34 cellular contexts compared by ENCODE assay signal in genomic region chr11:127035812-127036211, GRCh38. TPM values are rescaled to one million over a fixed set of nuclear protein-coding genes. Genes with fewer than 3 reads are reported as not detected.
"Had no signal": no experiment of that assay in that cellular context is flagged by ENCODE, and none has a peak within 500 bp of the region (broad histone marks: within the 10 kb centered on the region; RNA-seq: fewer than 3 reads in every experiment).

No MANE protein-coding gene starts in this region.

- H3K27me3 ChIP-seq: adrenal gland, body of pancreas, colonic mucosa had no signal

- H3K36me3 Mint-ChIP-seq: activated CD4-positive, alpha-beta memory T cell treated with anti-CD3 and anti-CD28 coated beads for 36 hours; activated CD8-positive, alpha-beta memory T cell treated with anti-CD3 and anti-CD28 coated beads, Interleukin-2, amount 10 ng/mL, durations not matched to agents 7 days and 5 days; activated naive CD4-positive, alpha-beta T cell treated with anti-CD3 and anti-CD28 coated beads, Interleukin-2, amount 50 U/mL, for 24 hours; activated naive CD8-positive, alpha-beta T cell treated with anti-CD3 and anti-CD28 coated beads for 36 hours had no signal

- H3K27ac Mint-ChIP-seq: activated CD4-positive, alpha-beta memory T cell treated with anti-CD3 and anti-CD28 coated beads for 36 hours; activated CD4-positive, alpha-beta T cell treated with anti-CD3 and anti-CD28 coated beads for 36 hours; activated CD4-positive, alpha-beta T cell treated with anti-CD3 and anti-CD28 coated beads, Interleukin-2, amount 10 ng/mL, durations not matched to agents 24 days and 14 days; activated CD8-positive, alpha-beta memory T cell treated with anti-CD3 and anti-CD28 coated beads, Interleukin-2, amount 10 ng/mL, durations not matched to agents 7 days and 5 days; activated CD8-positive, alpha-beta T cell treated with anti-CD3 and anti-CD28 coated beads, Interleukin-2, amount 10 ng/mL, durations not matched to agents 7 days and 5 days; activated naive CD4-positive, alpha-beta T cell treated with anti-CD3 and anti-CD28 coated beads for 36 hours; activated naive CD4-positive, alpha-beta T cell treated with anti-CD3 and anti-CD28 coated beads, Interleukin-2, amount 50 U/mL, for 24 hours; activated naive CD8-positive, alpha-beta T cell treated with anti-CD3 and anti-CD28 coated beads for 36 hours; activated naive CD8-positive, alpha-beta T cell treated with anti-CD3 and anti-CD28 coated beads, Interleukin-2, amount 50 U/mL, for 24 hours; activated T-helper 1 cell treated with anti-CD3 and anti-CD28 coated beads, Interleukin-12 subunit alpha, Interleukin-12 subunit beta, Interleukin-2, Interleukin-4 antibody, amounts not matched to agents 30 ng/mL and 10 ng/mL and 1 ng/mL, durations not matched to agents 14 hours and 24 hours and 36 hours; activated T-helper 2 cell treated with anti-CD3 and anti-CD28 coated beads, Interferon-gamma antibody, Interleukin-2, Interleukin-4, amounts not matched to agents 10 μg/mL and 5 μg/mL and 100 μg/mL, durations not matched to agents 14 hours and 24 hours and 36 hours had no signal

- H3K9me3 Mint-ChIP-seq: activated naive CD4-positive, alpha-beta T cell treated with anti-CD3 and anti-CD28 coated beads, Interleukin-2, amount 50 U/mL, for 24 hours; activated naive CD8-positive, alpha-beta T cell treated with anti-CD3 and anti-CD28 coated beads, Interleukin-2, amount 50 U/mL, for 24 hours; activated T-helper 1 cell treated with anti-CD3 and anti-CD28 coated beads, Interleukin-12 subunit alpha, Interleukin-12 subunit beta, Interleukin-2, Interleukin-4 antibody, amounts not matched to agents 30 ng/mL and 10 ng/mL and 1 ng/mL, durations not matched to agents 14 hours and 24 hours and 36 hours; activated T-helper 2 cell treated with anti-CD3 and anti-CD28 coated beads, Interferon-gamma antibody, Interleukin-2, Interleukin-4, amounts not matched to agents 10 μg/mL and 5 μg/mL and 100 μg/mL, durations not matched to agents 14 hours and 24 hours and 36 hours had no signal

- H3K27ac ChIP-seq: adrenal gland, body of pancreas, colonic mucosa, epithelial cell of prostate, esophagus squamous epithelium, gastroesophageal sphincter had no signal

- H3K4me1 Mint-ChIP-seq: activated CD4-positive, alpha-beta T cell treated with anti-CD3 and anti-CD28 coated beads for 36 hours; activated CD4-positive, alpha-beta T cell treated with anti-CD3 and anti-CD28 coated beads, Interleukin-2, amount 10 ng/mL, durations not matched to agents 24 days and 14 days; activated CD8-positive, alpha-beta memory T cell treated with anti-CD3 and anti-CD28 coated beads, Interleukin-2, amount 10 ng/mL, durations not matched to agents 7 days and 5 days; activated naive CD4-positive, alpha-beta T cell treated with anti-CD3 and anti-CD28 coated beads, Interleukin-2, amount 50 U/mL, for 24 hours; activated naive CD8-positive, alpha-beta T cell treated with anti-CD3 and anti-CD28 coated beads for 36 hours; activated naive CD8-positive, alpha-beta T cell treated with anti-CD3 and anti-CD28 coated beads, Interleukin-2, amount 50 U/mL, for 24 hours had no signal

- H3K4me1 ChIP-seq: adrenal gland, body of pancreas, colonic mucosa, esophagus squamous epithelium, gastroesophageal sphincter had no signal

- H3K4me3 ChIP-seq: adrenal gland, body of pancreas, colonic mucosa, esophagus squamous epithelium, gastroesophageal sphincter had no signal

- H3K36me3 ChIP-seq: adrenal gland, colonic mucosa, esophagus squamous epithelium, gastroesophageal sphincter had no signal

- DNase-seq: activated CD4-positive, alpha-beta memory T cell treated with anti-CD3 and anti-CD28 coated beads for 36 hours; activated CD4-positive, alpha-beta T cell treated with anti-CD3 and anti-CD28 coated beads for 36 hours; activated CD4-positive, alpha-beta T cell treated with anti-CD3 and anti-CD28 coated beads, Interleukin-2, amount 10 ng/mL, durations not matched to agents 24 days and 14 days; activated CD4-positive, CD25-positive, alpha-beta regulatory T cell; activated CD4-positive, CD25-positive, alpha-beta regulatory T cell treated with anti-CD3 and anti-CD28 coated beads, Interleukin-2, amount 50 U/mL, for 72 hours; activated CD8-positive, alpha-beta memory T cell treated with anti-CD3 and anti-CD28 coated beads, Interleukin-2, amount 10 ng/mL, durations not matched to agents 7 days and 5 days; activated CD8-positive, alpha-beta memory T cell treated with anti-CD3 and anti-CD28 coated beads, Interleukin-2, amount 50 U/mL, for 4 hours; activated CD8-positive, alpha-beta T cell treated with anti-CD3 and anti-CD28 coated beads, Interleukin-2, amount 10 ng/mL, durations not matched to agents 7 days and 5 days; activated effector memory CD4-positive, alpha-beta T cell treated with anti-CD3 and anti-CD28 coated beads, Interleukin-2, amount 50 U/mL, for 16 hours; activated naive CD4-positive, alpha-beta T cell treated with anti-CD3 and anti-CD28 coated beads for 36 hours; activated naive CD8-positive, alpha-beta T cell treated with anti-CD3 and anti-CD28 coated beads for 36 hours; activated naive CD8-positive, alpha-beta T cell treated with anti-CD3 and anti-CD28 coated beads, Interleukin-2, amount 50 U/mL, for 24 hours; activated T-cell treated with anti-CD3 and anti-CD28 coated beads, Interleukin-2, amount 50 U/mL, for 1 hour; activated T-cell treated with anti-CD3 and anti-CD28 coated beads, Interleukin-2, amount 50 U/mL, for 48 hours; adrenal gland; amygdala; aorta; body of pancreas; central memory CD4-positive, alpha-beta T cell; cerebellar nuclear complex; colonic mucosa; effector CD8-positive, alpha-beta T cell; esophagus squamous epithelium; foreskin melanocyte; T-helper 2 cell had no signal

- H3K9me3 ChIP-seq: adrenal gland, body of pancreas, colonic mucosa, esophagus squamous epithelium, gastroesophageal sphincter had no signal

- H3K4me3 Mint-ChIP-seq: activated CD4-positive, alpha-beta memory T cell treated with anti-CD3 and anti-CD28 coated beads for 36 hours; activated CD4-positive, alpha-beta T cell treated with anti-CD3 and anti-CD28 coated beads for 36 hours; activated CD4-positive, alpha-beta T cell treated with anti-CD3 and anti-CD28 coated beads, Interleukin-2, amount 10 ng/mL, durations not matched to agents 24 days and 14 days; activated CD8-positive, alpha-beta memory T cell treated with anti-CD3 and anti-CD28 coated beads, Interleukin-2, amount 10 ng/mL, durations not matched to agents 7 days and 5 days; activated CD8-positive, alpha-beta T cell treated with anti-CD3 and anti-CD28 coated beads, Interleukin-2, amount 10 ng/mL, durations not matched to agents 7 days and 5 days; activated naive CD4-positive, alpha-beta T cell treated with anti-CD3 and anti-CD28 coated beads for 36 hours; activated naive CD4-positive, alpha-beta T cell treated with anti-CD3 and anti-CD28 coated beads, Interleukin-2, amount 50 U/mL, for 24 hours; activated naive CD8-positive, alpha-beta T cell treated with anti-CD3 and anti-CD28 coated beads for 36 hours; activated naive CD8-positive, alpha-beta T cell treated with anti-CD3 and anti-CD28 coated beads, Interleukin-2, amount 50 U/mL, for 24 hours; activated T-helper 1 cell treated with anti-CD3 and anti-CD28 coated beads, Interleukin-12 subunit alpha, Interleukin-12 subunit beta, Interleukin-2, Interleukin-4 antibody, amounts not matched to agents 30 ng/mL and 10 ng/mL and 1 ng/mL, durations not matched to agents 14 hours and 24 hours and 36 hours had no signal

- H3K27me3 Mint-ChIP-seq: activated CD8-positive, alpha-beta memory T cell treated with anti-CD3 and anti-CD28 coated beads, Interleukin-2, amount 10 ng/mL, durations not matched to agents 7 days and 5 days had no signal

RNA-seq across cellular contexts. Expression of gene KIRREL3, which starts 35.2 kb away (rescaled TPM):
- total RNA-seq: activated CD4-positive, alpha-beta memory T cell treated with anti-CD3 and anti-CD28 coated beads for 36 hours; activated CD4-positive, alpha-beta T cell treated with anti-CD3 and anti-CD28 coated beads for 36 hours; activated CD4-positive, alpha-beta T cell treated with anti-CD3 and anti-CD28 coated beads, Interleukin-2, amount 10 ng/mL, durations not matched to agents 24 days and 14 days; activated CD8-positive, alpha-beta memory T cell treated with anti-CD3 and anti-CD28 coated beads for 36 hours; activated CD8-positive, alpha-beta memory T cell treated with anti-CD3 and anti-CD28 coated beads, Interleukin-2, amount 10 ng/mL, durations not matched to agents 7 days and 5 days; activated CD8-positive, alpha-beta T cell treated with anti-CD3 and anti-CD28 coated beads, Interleukin-2, amount 10 ng/mL, durations not matched to agents 7 days and 5 days; activated naive CD4-positive, alpha-beta T cell treated with anti-CD3 and anti-CD28 coated beads for 36 hours; activated naive CD8-positive, alpha-beta T cell treated with anti-CD3 and anti-CD28 coated beads for 36 hours; activated T-helper 1 cell treated with anti-CD3 and anti-CD28 coated beads, Interleukin-12 subunit alpha, Interleukin-12 subunit beta, Interleukin-2, Interleukin-4 antibody, amounts not matched to agents 30 ng/mL and 10 ng/mL and 1 ng/mL, durations not matched to agents 14 hours and 24 hours and 36 hours; activated T-helper 2 cell treated with anti-CD3 and anti-CD28 coated beads, Interferon-gamma antibody, Interleukin-2, Interleukin-4, amounts not matched to agents 10 μg/mL and 5 μg/mL and 100 μg/mL, durations not matched to agents 14 hours and 24 hours and 36 hours; dermis microvascular lymphatic vessel endothelial cell; endothelial cell of umbilical vein; T-helper 1 cell treated with Interleukin-12 subunit alpha and Interleukin-12 subunit beta and Interleukin-4 antibody, amounts not matched to agents 30 ng/mL and 1 ng/mL, for 36 hours had no signal
- polyA plus RNA-seq: aorta, endothelial cell of umbilical vein had no signal
